ENCODE assay signal across 18 cellular contexts in the genomic region with DNA sequence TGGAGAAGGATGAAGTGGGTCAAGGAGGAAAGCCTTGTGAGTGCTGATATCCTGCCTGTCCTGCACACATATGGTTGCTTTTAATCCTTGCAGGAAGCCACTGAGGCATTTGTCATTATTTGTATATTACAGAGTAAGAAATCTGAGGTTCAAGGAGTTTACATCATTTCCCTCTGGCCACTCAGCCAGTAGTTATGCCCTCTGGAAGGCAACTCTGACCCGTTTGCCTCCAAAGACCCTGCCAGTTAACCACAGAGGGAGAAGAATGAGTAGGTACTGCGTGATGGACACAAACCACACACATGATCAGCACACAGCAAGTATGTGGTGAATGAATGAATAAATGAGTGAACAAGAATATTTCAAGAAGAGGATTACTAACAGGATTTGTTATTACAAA.
"Had no signal": no experiment of that assay in that cellular context is flagged by ENCODE, and none has a peak within 500 bp of the region (broad histone marks: within the 10 kb centered on the region; RNA-seq: fewer than 3 reads in every experiment).

No MANE protein-coding gene starts in this region.

- ATAC-seq: activated CD4-positive, CD25-positive, alpha-beta regulatory T cell treated with anti-CD3 and anti-CD28 coated beads, Interleukin-2, amount 50 U/mL, for 24 hours; activated CD8-positive, alpha-beta memory T cell treated with anti-CD3 and anti-CD28 coated beads, Interleukin-2, amount 10 ng/mL, durations not matched to agents 7 days and 5 days; activated naive CD4-positive, alpha-beta T cell treated with anti-CD3 and anti-CD28 coated beads, Interleukin-2, amount 50 U/mL, for 72 hours; activated T-cell treated with anti-CD3 and anti-CD28 coated beads, Interleukin-2, amount 50 U/mL, for 4 hours; gastrocnemius medialis; stimulated activated naive CD8-positive, alpha-beta T cell treated with anti-CD3 and anti-CD28 coated beads, Interleukin-15, Interleukin-2, amounts not matched to agents 100 U/mL and 50 U/mL, for 24 hours had no signal

- H3K9me3 ChIP-seq: breast epithelium, gastrocnemius medialis, left ventricle myocardium inferior, sigmoid colon, suprapubic skin, upper lobe of left lung had no signal

- H3K4me3 Mint-ChIP-seq: activated CD8-positive, alpha-beta memory T cell treated with anti-CD3 and anti-CD28 coated beads, Interleukin-2, amount 10 ng/mL, durations not matched to agents 7 days and 5 days; activated T-cell treated with anti-CD3 and anti-CD28 coated beads, Interleukin-2, amount 50 U/mL, for 4 hours had no signal

- H3K36me3 ChIP-seq: breast epithelium, gastrocnemius medialis, left ventricle myocardium inferior, sigmoid colon, suprapubic skin, upper lobe of left lung had no signal

- H3K27ac ChIP-seq: breast epithelium, dorsolateral prefrontal cortex, gastrocnemius medialis, left ventricle myocardium inferior, sigmoid colon, suprapubic skin, upper lobe of left lung had no signal

- H3K4me1 Mint-ChIP-seq: activated CD8-positive, alpha-beta memory T cell treated with anti-CD3 and anti-CD28 coated beads, Interleukin-2, amount 10 ng/mL, durations not matched to agents 7 days and 5 days had no signal

- H3K27ac Mint-ChIP-seq: activated CD8-positive, alpha-beta memory T cell treated with anti-CD3 and anti-CD28 coated beads, Interleukin-2, amount 10 ng/mL, durations not matched to agents 7 days and 5 days; activated naive CD4-positive, alpha-beta T cell treated with anti-CD3 and anti-CD28 coated beads, Interleukin-2, amount 50 U/mL, for 72 hours had no signal

- H3K4me3 ChIP-seq: breast epithelium, dorsolateral prefrontal cortex, gastrocnemius medialis, left ventricle myocardium inferior, sigmoid colon, suprapubic skin, upper lobe of left lung had no signal

- FAIRE-seq: keratinocyte had no signal

- H3K4me1 ChIP-seq: breast epithelium, gastrocnemius medialis, left ventricle myocardium inferior, sigmoid colon had no signal

- H3K36me3 Mint-ChIP-seq: activated CD8-positive, alpha-beta memory T cell treated with anti-CD3 and anti-CD28 coated beads, Interleukin-2, amount 10 ng/mL, durations not matched to agents 7 days and 5 days; activated naive CD4-positive, alpha-beta T cell treated with anti-CD3 and anti-CD28 coated beads, Interleukin-2, amount 50 U/mL, for 72 hours had no signal

- DNase-seq: activated CD4-positive, alpha-beta T cell treated with anti-CD3 and anti-CD28 coated beads, Interleukin-2, amount 50 U/mL, for 4 hours; activated CD8-positive, alpha-beta memory T cell treated with anti-CD3 and anti-CD28 coated beads, Interleukin-2, amount 10 ng/mL, durations not matched to agents 7 days and 5 days; activated effector memory CD4-positive, alpha-beta T cell treated with anti-CD3 and anti-CD28 coated beads, Interleukin-2, amount 50 U/mL, for 16 hours; activated T-cell treated with anti-CD3 and anti-CD28 coated beads, Interleukin-2, amount 50 U/mL, for 4 hours; dorsolateral prefrontal cortex; gastrocnemius medialis; left ventricle myocardium inferior; mesendoderm; sigmoid colon; stimulated activated CD4-positive, alpha-beta T cell treated with anti-CD3 and anti-CD28 coated beads, Interleukin-12 subunit alpha, Interleukin-12 subunit beta, amount 100 ng/mL, for 4 hours; stimulated activated CD4-positive, alpha-beta T cell treated with anti-CD3 and anti-CD28 coated beads, Interleukin-2, amount 100 ng/mL, for 48 hours; stimulated activated naive CD8-positive, alpha-beta T cell treated with anti-CD3 and anti-CD28 coated beads, Interleukin-15, Interleukin-2, amounts not matched to agents 100 U/mL and 50 U/mL, for 24 hours; upper lobe of left lung had no signal

- H3K27me3 ChIP-seq: breast epithelium, dorsolateral prefrontal cortex, suprapubic skin, upper lobe of left lung had no signal

- H3K9me3 Mint-ChIP-seq: activated naive CD4-positive, alpha-beta T cell treated with anti-CD3 and anti-CD28 coated beads, Interleukin-2, amount 50 U/mL, for 72 hours; activated T-cell treated with anti-CD3 and anti-CD28 coated beads, Interleukin-2, amount 50 U/mL, for 4 hours had no signal
